8 cellular contexts compared by ENCODE assay signal in genomic region chr2:27379383-27379839, GRCh38. TPM values are rescaled to one million over a fixed set of nuclear protein-coding genes. Genes with fewer than 3 reads are reported as not detected.
DNase-seq lines count a peak whose midpoint lies in the region; ATAC-seq and TF ChIP-seq lines count a peak whose summit lies in the region.

No MANE protein-coding gene starts in this region.

- WGBS in prostate gland, result 64% methylated on average over 2 of the region's 2 CpGs

- BruUV-seq in Panc1 (replicated peaks; lab: Mats Ljungman, UMichigan), result no TSS peak

- no peak for TF ChIP-seq CTCF in GM06990 (IDR thresholded peaks at IDR 0.05; ENCODE audit: insufficient read depth, low read length, poor library complexity, severe bottlenecking)
- TF ChIP-seq CTCF in Panc1 (IDR thresholded peaks at IDR 0.05), result no peak
- no peak for TF ChIP-seq CTCF in epithelial cell of proximal tubule (conservative IDR thresholded peaks at IDR 0.05; ENCODE audit: low read depth, low read length)
- TF ChIP-seq CTCF in prostate gland (IDR thresholded peaks at IDR 0.05), result no peak

- in situ Hi-C loops in Panc1 (cut with HindIII; ENCODE audit: low pct_unique_long_range_greater_than_20kb, low sequenced_read_pairs), result no loop called here

- H3K4me3 ChIP-seq in GM06990 (replicated peaks; ENCODE audit: low read depth, low read length), result peak overlapping the region; percentile 94
- peak overlapping the region; percentile 91 to 93 for H3K4me3 ChIP-seq in Panc1 (ENCODE audit: low read depth in 2 of 2, low read length in 2 of 2)
- H3K4me3 ChIP-seq in epithelial cell of proximal tubule (ENCODE audit: low read depth, low read length), result peak overlapping the region; percentile 88
- peak overlapping the region; percentile 74 to 95 for H3K4me3 ChIP-seq in prostate gland

- no peaks in the 10 kb centered on the region for H3K9me3 ChIP-seq in Panc1 (ENCODE audit: control insufficient read depth, insufficient read depth, low read depth, low read length)
- no peaks in the 10 kb centered on the region for H3K9me3 ChIP-seq in prostate gland

- H3K36me3 ChIP-seq in GM06990 (ENCODE audit: control insufficient read depth, insufficient read depth, low read length) (peaks cover 51% of the 10 kb centered on the region), Panc1 (ENCODE audit: control insufficient read depth, insufficient read depth, low read length) (peaks cover 9% of the 10 kb centered on the region), prostate gland (peaks cover 17 to 21% of the 10 kb centered on the region in 2 donors)

- DNase-seq in GM06990 (ENCODE audit: extremely low read depth, insufficient read length) (no peak), Panc1 (ENCODE audit: low read depth, low spot score) (no peak), epithelial cell of proximal tubule (ENCODE audit: low read depth) (no peak), prostate gland (ENCODE audit: low spot score) (no peak), DMS 273 (lab: John Stamatoyannopoulos, UW; ENCODE audit: unreplicated experiment) (no peak), UCSD-AML1 (lab: John Stamatoyannopoulos, UW; ENCODE audit: unreplicated experiment) (no peak), NCI-H226 (no peak)
- no peak for DNase-seq in stimulated activated CD4-positive, alpha-beta T cell treated with anti-CD3 and anti-CD28 coated beads, Interleukin-4, amount 100 ng/mL, for 1 hour

- CTCF ChIA-PET in Panc1 (lab: Charles Lee), result no interaction called here

- H3K27ac ChIP-seq in Panc1 (ENCODE audit: low read length) (peak overlapping the region; percentile 96), prostate gland (peak overlapping the region; percentile 91)

- POLR2A ChIA-PET in Panc1 (lab: Charles Lee), result no interaction called here

- H3K4me1 ChIP-seq in Panc1 (ENCODE audit: control insufficient read depth, insufficient read depth, low read length) (peaks cover 40% of the 10 kb centered on the region), prostate gland (replicated peaks) (peaks cover 5% of the 10 kb centered on the region)

- no peak for TF ChIP-seq POLR2A in prostate gland (IDR thresholded peaks at IDR 0.05)

- H3K27me3 ChIP-seq in GM06990 (replicated peaks; ENCODE audit: control insufficient read depth, insufficient read depth, low read length), result no peaks in the 10 kb centered on the region
- H3K27me3 ChIP-seq in Panc1 (ENCODE audit: control insufficient read depth, insufficient read depth, low read length), result no peaks in the 10 kb centered on the region
- no peaks in the 10 kb centered on the region for H3K27me3 ChIP-seq in prostate gland (replicated peaks; ENCODE audit: insufficient read depth)

- intact Hi-C loops in Panc1 (cut with micrococcal nuclease; ENCODE audit: unreplicated experiment) (no loop called here), prostate gland (cut with DNase I) (loop anchor here (10.0 kb wide), 1 partner anchor 165 kb away; the partner anchor contains the start of genes ATRAID, CAD and SLC5A6)

- no peak for ATAC-seq in Panc1

RNA-seq across cellular contexts. Expression of gene ZNF513, which starts 1.1 kb away (rescaled TPM):
- total RNA-seq in Panc1 (2021; ENCODE audit: unreplicated experiment), result 25.3 TPM
- 35.5 TPM for polyA plus RNA-seq in Panc1 (2012; ENCODE audit: insufficient read length)
- 5.6 and 9.5 TPM in 2 replicates for total RNA-seq in epithelial cell of proximal tubule
- 10 to 100 TPM in 1 of 2 donors, 1 to 10 TPM in 1; 9.0 to 22.0 TPM for total RNA-seq in prostate gland

RNA-seq across cellular contexts. Expression of gene SNX17, which starts 9.0 kb away (rescaled TPM):
- total RNA-seq in Panc1 (2021; ENCODE audit: unreplicated experiment) (116 TPM), epithelial cell of proximal tubule (64.6 and 121 TPM in 2 replicates), prostate gland (100 to 1,000 TPM; 127 to 134 TPM)
- polyA plus RNA-seq in Panc1 (2012; ENCODE audit: insufficient read length), result 154 TPM

RNA-seq across cellular contexts. Expression of gene EIF2B4, which starts 9.3 kb away (rescaled TPM):
- 57.2 TPM for total RNA-seq in Panc1 (2021; ENCODE audit: unreplicated experiment)
- 63.7 TPM for polyA plus RNA-seq in Panc1 (2012; ENCODE audit: insufficient read length)
- 35.5 and 43.3 TPM in 2 replicates for total RNA-seq in epithelial cell of proximal tubule
- 10 to 100 TPM; 46.9 to 51.8 TPM for total RNA-seq in prostate gland

RNA-seq across cellular contexts. Expression of gene GTF3C2, which starts 22.8 kb away (rescaled TPM):
- total RNA-seq in Panc1 (2021; ENCODE audit: unreplicated experiment) (77.7 TPM), epithelial cell of proximal tubule (37.4 and 61.7 TPM in 2 replicates), prostate gland (10 to 100 TPM; 41.2 to 66.1 TPM)
- polyA plus RNA-seq in Panc1 (2012; ENCODE audit: insufficient read length), result 47.3 TPM

RNA-seq across cellular contexts. Expression of gene PPM1G, which starts 30.0 kb away (rescaled TPM):
- 115 TPM for total RNA-seq in Panc1 (2021; ENCODE audit: unreplicated experiment)
- 115 TPM for polyA plus RNA-seq in Panc1 (2012; ENCODE audit: insufficient read length)
- total RNA-seq in epithelial cell of proximal tubule, result 135 and 228 TPM in 2 replicates
- 10 to 100 TPM; 57.2 to 65.4 TPM for total RNA-seq in prostate gland
